ENCODE assay signal across 16 cellular contexts in the genomic region with DNA sequence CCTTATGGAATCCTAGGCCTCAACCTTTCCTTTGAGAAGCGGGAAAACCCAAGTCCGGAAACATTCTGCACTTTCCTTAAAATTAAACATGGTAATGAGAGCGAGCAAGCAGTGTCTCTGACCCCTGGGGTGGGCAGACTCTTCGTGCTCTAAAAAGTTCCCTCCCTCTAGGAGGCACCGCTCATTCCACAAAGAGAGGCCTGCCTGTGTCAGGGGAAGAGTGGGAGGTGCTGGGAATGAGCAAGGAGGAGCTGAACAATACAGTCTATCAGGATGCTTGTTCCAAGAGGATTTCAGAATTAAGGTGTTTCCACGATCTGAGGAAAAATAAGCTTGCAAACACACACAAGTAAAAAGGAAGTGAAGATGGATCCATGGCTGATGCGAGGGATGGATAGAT. TPM values are rescaled to one million over a fixed set of nuclear protein-coding genes. Genes with fewer than 3 reads are reported as not detected.
DNase-seq lines count a peak whose midpoint lies in the region; ATAC-seq and TF ChIP-seq lines count a peak whose summit lies in the region.
"Had no signal": no experiment of that assay in that cellular context is flagged by ENCODE, and none has a peak within 500 bp of the region (broad histone marks: within the 10 kb centered on the region; RNA-seq: fewer than 3 reads in every experiment).

No MANE protein-coding gene starts in this region.

- peak overlapping the region; percentile 21 for H3K27ac Mint-ChIP-seq in T-helper 17 cell
- H3K27ac Mint-ChIP-seq in neural crest cell (ENCODE audit: unreplicated experiment), result peak overlapping the region; percentile 40
- H3K27ac Mint-ChIP-seq in progenitor cell of endocrine pancreas, result no peak overlapping the region
- H3K27ac Mint-ChIP-seq in naive thymus-derived CD4-positive, alpha-beta T cell, result no peak overlapping the region
- H3K27ac Mint-ChIP-seq: CD4-positive, CD25-positive, alpha-beta regulatory T cell; IgD-negative memory B cell had no signal

- no peak overlapping the region for H3K4ac ChIP-seq in mesenchymal stem cell (ENCODE audit: low read depth in 1 of 2, low read length in 2 of 2)

- H3K9ac ChIP-seq in mesenchymal stem cell (ENCODE audit: low read length), result no peak overlapping the region
- H3K9ac ChIP-seq: GM23248 had no signal

- H2AK5ac ChIP-seq in mesenchymal stem cell (ENCODE audit: low read length, severe bottlenecking), result no peak overlapping the region

- H3K36me3 ChIP-seq in esophagus muscularis mucosa, result no peaks in the 10 kb centered on the region
- no peaks in the 10 kb centered on the region for H3K36me3 ChIP-seq in testis (ENCODE audit: low read depth, missing control alignments)
- no peaks in the 10 kb centered on the region for H3K36me3 ChIP-seq in naive thymus-derived CD4-positive, alpha-beta T cell (ENCODE audit: control insufficient read depth in 2 of 3, insufficient read depth in 3 of 3, low read length in 3 of 3)
- no peaks in the 10 kb centered on the region for H3K36me3 ChIP-seq in mesenchymal stem cell (ENCODE audit: control insufficient read depth in 1 of 2, insufficient read depth in 2 of 2, low read depth in 1 of 2, low read length in 2 of 2)
- H3K36me3 ChIP-seq: BE2C had no signal

- 82% methylated on average over 7 of the region's 7 CpGs for WGBS in esophagus muscularis mucosa
- WGBS in testis, 2 donors, result 61 to 74% methylated on average over 7 of the region's 7 CpGs
- WGBS in mesenchymal stem cell, result 79% methylated on average over 7 of the region's 7 CpGs

- no peak for TF ChIP-seq POLR2A in esophagus muscularis mucosa (IDR thresholded peaks at IDR 0.05; ENCODE audit: low read depth)
- no peak for TF ChIP-seq POLR2A in testis (IDR thresholded peaks at IDR 0.05)

- POLR2A ChIA-PET in naive thymus-derived CD4-positive, alpha-beta T cell (lab: Charles Lee), result no interaction called here

- H3K4me1 Mint-ChIP-seq in T-helper 17 cell, result no peaks in the 10 kb centered on the region
- H3K4me1 Mint-ChIP-seq in neural crest cell, result peaks cover 22% of the 10 kb centered on the region
- H3K4me1 Mint-ChIP-seq in progenitor cell of endocrine pancreas (ENCODE audit: low read depth), result no peaks in the 10 kb centered on the region
- H3K4me1 Mint-ChIP-seq in naive thymus-derived CD4-positive, alpha-beta T cell, result no peaks in the 10 kb centered on the region
- H3K4me1 Mint-ChIP-seq: CD4-positive, CD25-positive, alpha-beta regulatory T cell; CD8-positive, alpha-beta memory T cell; IgD-negative memory B cell had no signal

- no peak overlapping the region for H2BK12ac ChIP-seq in mesenchymal stem cell (ENCODE audit: low read length in 2 of 2)

- no peak for TF ChIP-seq CTCF in esophagus muscularis mucosa (IDR thresholded peaks at IDR 0.05)
- TF ChIP-seq CTCF in neural crest cell (conservative IDR thresholded peaks at IDR 0.05), result no peak
- TF ChIP-seq CTCF in testis (IDR thresholded peaks at IDR 0.05), result no peak
- no peak for TF ChIP-seq CTCF in progenitor cell of endocrine pancreas (IDR thresholded peaks at IDR 0.05; ENCODE audit: unreplicated experiment)

- no peak for ATAC-seq in T-helper 17 cell
- no peak for ATAC-seq in naive thymus-derived CD4-positive, alpha-beta T cell

- no peak overlapping the region for H3K4me3 ChIP-seq in esophagus muscularis mucosa
- H3K4me3 ChIP-seq in testis, result no peak overlapping the region
- H3K4me3 ChIP-seq in naive thymus-derived CD4-positive, alpha-beta T cell (ENCODE audit: low read length), result no peak overlapping the region
- H3K4me3 ChIP-seq in mesenchymal stem cell (ENCODE audit: insufficient read depth in 1 of 2, low read depth in 1 of 2, low read length in 2 of 2), result no peak overlapping the region
- H3K4me3 ChIP-seq: GM23248 had no signal

- DNase-seq in T-helper 17 cell (no peak), esophagus muscularis mucosa (ENCODE audit: extremely low spot score) (peak; percentile 87), neural crest cell (ENCODE audit: low read depth, low spot score) (no peak), testis (peak; percentile 74), progenitor cell of endocrine pancreas (ENCODE audit: low spot score, unreplicated experiment) (no peak), mesenchymal stem cell (no peak)
- no peak for DNase-seq in naive thymus-derived CD4-positive, alpha-beta T cell
- DNase-seq: ACHN; BE2C; C1 segment of cervical spinal cord; Caco-2; CD4-positive, CD25-positive, alpha-beta regulatory T cell; CD8-positive, alpha-beta memory T cell; GM23248; H7 had no signal

- H2AFZ ChIP-seq in mesenchymal stem cell (ENCODE audit: low read depth, low read length), result no peak overlapping the region
- H2AFZ ChIP-seq: GM23248 had no signal

- TF ChIP-seq EP300 in esophagus muscularis mucosa (IDR thresholded peaks at IDR 0.05), result no peak

- H2BK15ac ChIP-seq in mesenchymal stem cell (ENCODE audit: low read depth, poor library complexity, severe bottlenecking), result no peak overlapping the region

- H3K4me2 ChIP-seq in mesenchymal stem cell (ENCODE audit: low read length, poor library complexity, severe bottlenecking), result no peak overlapping the region

- no peak overlapping the region for H4K8ac ChIP-seq in mesenchymal stem cell (ENCODE audit: low read length)

- peaks cover 5% of the 10 kb centered on the region for H3K36me3 Mint-ChIP-seq in T-helper 17 cell (ENCODE audit: low read depth)
- no peaks in the 10 kb centered on the region for H3K36me3 Mint-ChIP-seq in neural crest cell (ENCODE audit: low read depth)
- H3K36me3 Mint-ChIP-seq in progenitor cell of endocrine pancreas (ENCODE audit: insufficient read depth), result no peaks in the 10 kb centered on the region
- H3K36me3 Mint-ChIP-seq in naive thymus-derived CD4-positive, alpha-beta T cell, result no peaks in the 10 kb centered on the region
- H3K36me3 Mint-ChIP-seq: CD8-positive, alpha-beta memory T cell; IgD-negative memory B cell had no signal

- H3K79me1 ChIP-seq in mesenchymal stem cell (replicated peaks; ENCODE audit: low read length, poor library complexity, severe bottlenecking), result no peaks in the 10 kb centered on the region

- no peak overlapping the region for H3K4me3 Mint-ChIP-seq in T-helper 17 cell
- no peak overlapping the region for H3K4me3 Mint-ChIP-seq in neural crest cell
- H3K4me3 Mint-ChIP-seq in progenitor cell of endocrine pancreas (ENCODE audit: low read depth), result no peak overlapping the region
- H3K4me3 Mint-ChIP-seq in naive thymus-derived CD4-positive, alpha-beta T cell, result no peak overlapping the region
- H3K4me3 Mint-ChIP-seq: CD4-positive, CD25-positive, alpha-beta regulatory T cell; CD8-positive, alpha-beta memory T cell; IgD-negative memory B cell had no signal

- H3K27ac ChIP-seq in esophagus muscularis mucosa (replicated peaks in 1 of 4), result no peak overlapping the region
- peak overlapping the region; percentile 47 to 65 for H3K27ac ChIP-seq in testis
- H3K27ac ChIP-seq in naive thymus-derived CD4-positive, alpha-beta T cell (ENCODE audit: low read depth, low read length), result no peak overlapping the region
- H3K27ac ChIP-seq in mesenchymal stem cell (ENCODE audit: low read length, poor library complexity, severe bottlenecking), result no peak overlapping the region
- H3K27ac ChIP-seq: GM23248 had no signal

- H3K18ac ChIP-seq in mesenchymal stem cell (ENCODE audit: low read depth in 1 of 2, low read length in 2 of 2), result no peak overlapping the region

- CTCF ChIA-PET in naive thymus-derived CD4-positive, alpha-beta T cell (lab: Charles Lee), result no interaction called here

- no peak overlapping the region for H2BK5ac ChIP-seq in mesenchymal stem cell (ENCODE audit: low read depth, low read length, poor library complexity, severe bottlenecking)

- H2BK120ac ChIP-seq in mesenchymal stem cell (ENCODE audit: low read depth, low read length), result no peak overlapping the region

- no peak overlapping the region for H3K14ac ChIP-seq in mesenchymal stem cell (ENCODE audit: low read length in 2 of 2)

- H3K9me3 Mint-ChIP-seq in neural crest cell (no peaks in the 10 kb centered on the region), progenitor cell of endocrine pancreas (ENCODE audit: low read depth) (no peaks in the 10 kb centered on the region)
- H3K9me3 Mint-ChIP-seq in naive thymus-derived CD4-positive, alpha-beta T cell, result no peaks in the 10 kb centered on the region
- H3K9me3 Mint-ChIP-seq: CD4-positive, CD25-positive, alpha-beta regulatory T cell; CD8-positive, alpha-beta memory T cell; IgD-negative memory B cell had no signal

- H4K91ac ChIP-seq in mesenchymal stem cell (ENCODE audit: low read length), result no peak overlapping the region

- H3K4me1 ChIP-seq in esophagus muscularis mucosa, result no peaks in the 10 kb centered on the region
- H3K4me1 ChIP-seq in testis, result peaks cover 20% of the 10 kb centered on the region
- H3K4me1 ChIP-seq in naive thymus-derived CD4-positive, alpha-beta T cell (ENCODE audit: control insufficient read depth in 2 of 2, insufficient read depth in 2 of 2, low read length in 2 of 2), result no peaks in the 10 kb centered on the region
- no peaks in the 10 kb centered on the region for H3K4me1 ChIP-seq in mesenchymal stem cell (ENCODE audit: control insufficient read depth, insufficient read depth, low read depth, low read length)
- H3K4me1 ChIP-seq: BE2C, Caco-2 had no signal

- H3K27me3 ChIP-seq in esophagus muscularis mucosa, result no peaks in the 10 kb centered on the region
- H3K27me3 ChIP-seq in testis, result no peaks in the 10 kb centered on the region
- no peaks in the 10 kb centered on the region for H3K27me3 ChIP-seq in naive thymus-derived CD4-positive, alpha-beta T cell (ENCODE audit: control insufficient read depth in 2 of 2, insufficient read depth in 2 of 2, low read length in 2 of 2)
- peaks cover 2 to 5% of the 10 kb centered on the region in 2 experiments for H3K27me3 ChIP-seq in mesenchymal stem cell (ENCODE audit: control insufficient read depth in 1 of 2, insufficient read depth in 1 of 2, low read length in 2 of 2)
- H3K27me3 ChIP-seq: BE2C had no signal

- H3K9me3 ChIP-seq in T-helper 17 cell (ENCODE audit: control insufficient read depth, low read length, poor library complexity, severe bottlenecking) (no peaks in the 10 kb centered on the region), esophagus muscularis mucosa (no peaks in the 10 kb centered on the region), testis (no peaks in the 10 kb centered on the region), mesenchymal stem cell (ENCODE audit: control insufficient read depth, low read length) (no peaks in the 10 kb centered on the region)
- H3K9me3 ChIP-seq in naive thymus-derived CD4-positive, alpha-beta T cell (ENCODE audit: control insufficient read depth in 2 of 3, low read length in 3 of 3), result no peaks in the 10 kb centered on the region
- H3K9me3 ChIP-seq: BE2C, Caco-2 had no signal

- H3K23ac ChIP-seq in mesenchymal stem cell (ENCODE audit: low read length in 2 of 2), result no peak overlapping the region

- intact Hi-C loops in esophagus muscularis mucosa (cut with DNase I), result no loop called here
- intact Hi-C loops in testis (cut with DNase I; ENCODE audit: low total_unique reads), result no loop called here
- intact Hi-C loops in naive thymus-derived CD4-positive, alpha-beta T cell (cut with micrococcal nuclease), result no loop called here

- H3K27me3 Mint-ChIP-seq in T-helper 17 cell (peaks cover 34% of the 10 kb centered on the region), neural crest cell (ENCODE audit: low read depth) (no peaks in the 10 kb centered on the region), progenitor cell of endocrine pancreas (peaks cover 19% of the 10 kb centered on the region)
- peaks cover 0 to 22% (median 7%) of the 10 kb centered on the region in 5 donors for H3K27me3 Mint-ChIP-seq in naive thymus-derived CD4-positive, alpha-beta T cell

RNA-seq across cellular contexts. Expression of a gene that starts 6.0 kb away (rescaled TPM):
- total RNA-seq in T-helper 17 cell, result not detected
- total RNA-seq in esophagus muscularis mucosa, result under 1 TPM in 3 of 4 donors, not detected in 1; 0.13 to 0.52 (median 0.50) TPM
- total RNA-seq in neural crest cell, result 5.7 and 6.3 TPM in 2 replicates
- under 1 TPM; 0.31 to 0.93 TPM for total RNA-seq in testis
- polyA plus RNA-seq in testis (ENCODE audit: insufficient read depth, low read depth, low replicate concordance), result 1.1 TPM
- not detected in 2 replicates for total RNA-seq in progenitor cell of endocrine pancreas
- total RNA-seq in naive thymus-derived CD4-positive, alpha-beta T cell, result not detected
- polyA plus RNA-seq in naive thymus-derived CD4-positive, alpha-beta T cell, result not detected
- not detected for polyA plus RNA-seq in mesenchymal stem cell (2013, experiment 1 of 2)
- polyA plus RNA-seq in mesenchymal stem cell (2013, experiment 2 of 2), result not detected
- total RNA-seq: Caco-2; CD4-positive, CD25-positive, alpha-beta regulatory T cell; CD8-positive, alpha-beta memory T cell; GM23248; H7 had no signal
- polyA plus RNA-seq: CD4-positive, CD25-positive, alpha-beta regulatory T cell; CD8-positive, alpha-beta memory T cell; GM23248; IgD-negative memory B cell had no signal

RNA-seq across cellular contexts. Expression of a gene that starts 16.4 kb away (rescaled TPM):
- total RNA-seq in T-helper 17 cell, result 10 to 100 TPM; 12.5 to 15.2 TPM
- 10 to 100 TPM in 1 of 4 donors, 1 to 10 TPM in 3; 3.5 to 10.2 (median 4.0) TPM for total RNA-seq in esophagus muscularis mucosa
- total RNA-seq in neural crest cell, result 164 and 172 TPM in 2 replicates
- total RNA-seq in testis, result 10 to 100 TPM; 45.0 to 63.6 TPM
- polyA plus RNA-seq in testis (ENCODE audit: insufficient read depth, low read depth, low replicate concordance), result 56.0 TPM
- total RNA-seq in progenitor cell of endocrine pancreas, result 66.5 and 74.0 TPM in 2 replicates
- 100 to 1,000 TPM in 1 of 5 experiments, 10 to 100 TPM in 1, 1 to 10 TPM in 3; 8.0 to 132 (median 9.7) TPM for total RNA-seq in naive thymus-derived CD4-positive, alpha-beta T cell
- 1 to 10 TPM; 4.4 to 4.7 TPM for polyA plus RNA-seq in naive thymus-derived CD4-positive, alpha-beta T cell
- polyA plus RNA-seq in mesenchymal stem cell (2013, experiment 1 of 2), result 6.6 TPM
- polyA plus RNA-seq in mesenchymal stem cell (2013, experiment 2 of 2), result 6.5 TPM

Comparison
In these comparisons a context has a peak if more than half of its experiments do, and no peak if none do; other contexts are left out.
1. DNase-seq: peak in esophagus muscularis mucosa (single experiment) and testis (single experiment); none in T-helper 17 cell (0 of 3), neural crest cell (single experiment), progenitor cell of endocrine pancreas (single experiment), naive thymus-derived CD4-positive, alpha-beta T cell (0 of 9) and mesenchymal stem cell (single experiment).
2. H3K27ac Mint-ChIP-seq: peak in T-helper 17 cell (single experiment) and neural crest cell (single experiment); none in progenitor cell of endocrine pancreas (single experiment) and naive thymus-derived CD4-positive, alpha-beta T cell (0 of 9).
3. H3K27ac ChIP-seq: peak in testis (2 of 2); none in esophagus muscularis mucosa (0 of 4), naive thymus-derived CD4-positive, alpha-beta T cell (single experiment) and mesenchymal stem cell (single experiment).